19 cellular contexts compared by ENCODE assay signal in the genomic region with DNA sequence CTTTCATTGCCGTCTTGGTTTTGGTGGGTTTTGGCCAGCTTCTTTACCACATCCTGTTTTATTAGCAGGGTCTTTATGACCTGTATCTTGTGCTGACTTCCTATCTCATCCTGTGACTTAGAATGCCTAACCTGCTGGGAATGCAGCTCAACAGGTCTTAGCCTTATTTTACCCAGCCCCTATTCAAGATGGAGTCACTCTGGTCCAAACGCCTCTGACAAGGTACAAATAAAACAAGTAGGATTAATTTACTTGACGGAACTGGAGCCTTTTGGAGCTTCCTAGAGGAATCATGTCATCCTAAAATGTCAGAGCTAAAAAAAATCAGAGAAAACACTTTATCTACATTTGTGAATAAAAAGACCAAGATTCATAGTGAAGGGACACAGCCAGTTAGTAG.
"Had no signal": no experiment of that assay in that cellular context is flagged by ENCODE, and none has a peak within 500 bp of the region (broad histone marks: within the 10 kb centered on the region; RNA-seq: fewer than 3 reads in every experiment).

No MANE protein-coding gene starts in this region.

- ATAC-seq: activated CD8-positive, alpha-beta memory T cell treated with anti-CD3 and anti-CD28 coated beads, Interleukin-2, amount 10 ng/mL, durations not matched to agents 7 days and 5 days; activated CD8-positive, alpha-beta T cell treated with anti-CD3 and anti-CD28 coated beads, Interleukin-2, amount 10 ng/mL, durations not matched to agents 7 days and 5 days; activated naive CD4-positive, alpha-beta T cell treated with anti-CD3 and anti-CD28 coated beads, Interleukin-2, amount 50 U/mL, for 72 hours; gastroesophageal sphincter; left colon had no signal

- H3K27ac ChIP-seq: gastroesophageal sphincter, right atrium auricular region, tibial nerve had no signal

- H3K27ac Mint-ChIP-seq: activated B cell treated with CpG ODN at 0.5 μM for 24 hours; activated CD8-positive, alpha-beta memory T cell treated with anti-CD3 and anti-CD28 coated beads, Interleukin-2, amount 10 ng/mL, durations not matched to agents 7 days and 5 days; activated CD8-positive, alpha-beta T cell treated with anti-CD3 and anti-CD28 coated beads, Interleukin-2, amount 10 ng/mL, durations not matched to agents 7 days and 5 days; activated naive CD4-positive, alpha-beta T cell treated with anti-CD3 and anti-CD28 coated beads, Interleukin-2, amount 50 U/mL, for 72 hours; activated T-helper 2 cell treated with anti-CD3 and anti-CD28 coated beads, Interferon-gamma antibody, Interleukin-2, Interleukin-4, amounts not matched to agents 10 μg/mL and 5 μg/mL and 100 μg/mL, durations not matched to agents 14 hours and 24 hours and 36 hours had no signal

- H3K27me3 Mint-ChIP-seq: activated B cell treated with CpG ODN at 0.5 μM for 24 hours; activated CD8-positive, alpha-beta memory T cell treated with anti-CD3 and anti-CD28 coated beads, Interleukin-2, amount 10 ng/mL, durations not matched to agents 7 days and 5 days had no signal

- DNase-seq: activated B cell treated with CpG ODN at 0.5 μM for 24 hours; activated CD4-positive, alpha-beta T cell treated with anti-CD3 and anti-CD28 coated beads, Interleukin-2, amount 50 U/mL, for 1 hour; activated CD8-positive, alpha-beta memory T cell treated with anti-CD3 and anti-CD28 coated beads, Interleukin-2, amount 10 ng/mL, durations not matched to agents 7 days and 5 days; activated CD8-positive, alpha-beta T cell treated with anti-CD3 and anti-CD28 coated beads, Interleukin-2, amount 10 ng/mL, durations not matched to agents 7 days and 5 days; activated T-cell treated with anti-CD3 and anti-CD28 coated beads, Interleukin-2, amount 50 U/mL, for 48 hours; effector CD8-positive, alpha-beta T cell; head of caudate nucleus; hypothalamus; immature natural killer cell; kidney; left colon; mammary epithelial cell; stimulated activated naive CD4-positive, alpha-beta T cell treated with Interleukin-2 at 50 U/mL for 16 hours; T-helper 2 cell had no signal

- H3K4me3 Mint-ChIP-seq: activated B cell treated with CpG ODN at 0.5 μM for 24 hours; activated CD8-positive, alpha-beta memory T cell treated with anti-CD3 and anti-CD28 coated beads, Interleukin-2, amount 10 ng/mL, durations not matched to agents 7 days and 5 days; activated CD8-positive, alpha-beta T cell treated with anti-CD3 and anti-CD28 coated beads, Interleukin-2, amount 10 ng/mL, durations not matched to agents 7 days and 5 days had no signal
